Comparison of ENCODE assay signal across 1 cellular context in the genomic region with DNA sequence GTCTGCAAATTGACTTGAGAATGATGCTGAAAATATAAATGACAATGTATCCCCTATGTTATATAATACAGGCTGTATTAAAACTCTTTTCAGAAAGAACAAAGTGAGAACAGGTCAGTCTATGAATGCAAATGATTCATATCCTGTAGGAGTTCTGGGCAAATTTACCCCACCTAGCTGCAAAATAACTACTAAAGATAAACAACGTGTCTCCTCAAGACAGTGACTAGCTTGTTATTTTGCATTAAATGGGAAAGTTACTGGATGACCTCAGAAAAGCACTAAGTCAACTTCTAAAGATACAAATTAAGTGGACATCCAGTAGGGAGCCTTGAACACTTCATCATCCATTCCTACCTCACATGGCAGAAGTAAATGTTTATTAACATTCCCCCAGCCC.
A peak's percentile ranks its signal among the peaks of the same experiment; 100 is the strongest.
TF ChIP-seq lines count a peak whose summit lies in the region.

No MANE protein-coding gene starts in this region.

TF ChIP-seq in HCT116, 20 proteins besides CTCF, POLR2A, EP300 and RAD21 (continued from another document):
- TF ChIP-seq, protein P1, sequence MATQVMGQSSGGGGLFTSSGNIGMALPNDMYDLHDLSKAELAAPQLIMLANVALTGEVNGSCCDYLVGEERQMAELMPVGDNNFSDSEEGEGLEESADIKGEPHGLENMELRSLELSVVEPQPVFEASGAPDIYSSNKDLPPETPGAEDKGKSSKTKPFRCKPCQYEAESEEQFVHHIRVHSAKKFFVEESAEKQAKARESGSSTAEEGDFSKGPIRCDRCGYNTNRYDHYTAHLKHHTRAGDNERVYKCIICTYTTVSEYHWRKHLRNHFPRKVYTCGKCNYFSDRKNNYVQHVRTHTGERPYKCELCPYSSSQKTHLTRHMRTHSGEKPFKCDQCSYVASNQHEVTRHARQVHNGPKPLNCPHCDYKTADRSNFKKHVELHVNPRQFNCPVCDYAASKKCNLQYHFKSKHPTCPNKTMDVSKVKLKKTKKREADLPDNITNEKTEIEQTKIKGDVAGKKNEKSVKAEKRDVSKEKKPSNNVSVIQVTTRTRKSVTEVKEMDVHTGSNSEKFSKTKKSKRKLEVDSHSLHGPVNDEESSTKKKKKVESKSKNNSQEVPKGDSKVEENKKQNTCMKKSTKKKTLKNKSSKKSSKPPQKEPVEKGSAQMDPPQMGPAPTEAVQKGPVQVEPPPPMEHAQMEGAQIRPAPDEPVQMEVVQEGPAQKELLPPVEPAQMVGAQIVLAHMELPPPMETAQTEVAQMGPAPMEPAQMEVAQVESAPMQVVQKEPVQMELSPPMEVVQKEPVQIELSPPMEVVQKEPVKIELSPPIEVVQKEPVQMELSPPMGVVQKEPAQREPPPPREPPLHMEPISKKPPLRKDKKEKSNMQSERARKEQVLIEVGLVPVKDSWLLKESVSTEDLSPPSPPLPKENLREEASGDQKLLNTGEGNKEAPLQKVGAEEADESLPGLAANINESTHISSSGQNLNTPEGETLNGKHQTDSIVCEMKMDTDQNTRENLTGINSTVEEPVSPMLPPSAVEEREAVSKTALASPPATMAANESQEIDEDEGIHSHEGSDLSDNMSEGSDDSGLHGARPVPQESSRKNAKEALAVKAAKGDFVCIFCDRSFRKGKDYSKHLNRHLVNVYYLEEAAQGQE (IDR thresholded peaks at IDR 0.05; ENCODE audit: low read depth), result no peak
- TF ChIP-seq EGR1 (IDR thresholded peaks at IDR 0.05; ENCODE audit: low read depth) (no peak), EZH2phosphoT487 (IDR thresholded peaks at IDR 0.05; ENCODE audit: borderline replicate concordance) (no peak), FOSL1 (IDR thresholded peaks at IDR 0.05; ENCODE audit: low read depth) (peak; percentile 51), JUND (IDR thresholded peaks at IDR 0.05) (peak; percentile 57), TCF7L2 (IDR thresholded peaks at IDR 0.05; ENCODE audit: borderline replicate concordance, extremely low read depth, insufficient read depth, insufficient read length) (no peak), ZFX (IDR thresholded peaks at IDR 0.05) (no peak), POLR2AphosphoS5 (IDR thresholded peaks at IDR 0.05; ENCODE audit: low read depth, low read length) (no peak), ELF1 (IDR thresholded peaks at IDR 0.05; ENCODE audit: borderline replicate concordance, low read depth) (no peak), SP1 (IDR thresholded peaks at IDR 0.05; ENCODE audit: low read depth) (peak; percentile 49; the same call in 1 of the 2 replicates)
